In the genomic region with DNA sequence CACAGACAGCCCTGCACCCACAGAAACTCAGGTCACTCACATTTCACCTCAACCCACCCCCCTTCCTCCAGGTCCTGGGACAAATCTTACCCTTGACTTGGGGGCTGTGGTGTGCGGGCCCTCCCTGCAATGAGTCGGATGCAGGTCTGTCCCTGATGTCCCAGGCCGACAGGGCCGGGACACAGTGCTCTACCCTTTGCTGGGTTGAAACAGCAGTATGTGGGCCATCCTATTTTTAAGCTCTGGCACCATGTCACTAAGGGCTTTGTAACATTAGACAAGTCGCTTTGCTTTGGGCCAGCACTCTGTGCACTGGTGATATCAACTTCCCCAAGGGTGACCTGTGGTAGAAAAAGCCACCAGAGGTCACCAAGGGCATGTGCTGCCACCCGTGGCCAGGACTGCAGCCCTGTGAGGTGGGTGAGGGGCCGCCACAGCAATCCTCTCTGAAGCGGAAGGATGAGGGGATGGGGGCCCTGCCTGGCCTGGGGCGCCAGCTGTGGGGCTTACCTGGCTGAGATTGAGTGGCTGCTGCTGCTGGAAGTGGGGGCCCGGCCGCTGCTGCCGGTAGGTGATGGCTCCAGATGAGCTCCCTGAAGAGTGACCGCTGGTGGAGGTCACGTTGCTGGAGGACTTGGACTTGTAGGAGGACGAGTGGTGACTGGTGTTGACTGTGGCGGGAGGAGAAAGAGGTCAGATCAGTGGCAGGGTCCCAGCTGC, we compare ENCODE assay signal across 18 cellular contexts. TPM values are rescaled to one million over a fixed set of nuclear protein-coding genes. Genes with fewer than 3 reads are reported as not detected.
DNase-seq lines count a peak whose midpoint lies in the region; ATAC-seq and TF ChIP-seq lines count a peak whose summit lies in the region.
"Had no signal": no experiment of that assay in that cellular context is flagged by ENCODE, and none has a peak within 500 bp of the region (broad histone marks: within the 10 kb centered on the region; RNA-seq: fewer than 3 reads in every experiment).

No MANE protein-coding gene starts in this region.

- H2BK5ac ChIP-seq in neuronal stem cell (ENCODE audit: low read length): peak overlapping the region; percentile 26

- no peak overlapping the region for H3K9ac ChIP-seq in neuronal stem cell (ENCODE audit: low read depth, low read length, poor library complexity)

- H3K4me3 ChIP-seq in neuronal stem cell (ENCODE audit: low read length in 2 of 2) (no peak overlapping the region), upper lobe of left lung (no peak overlapping the region)

- H2BK120ac ChIP-seq in neuronal stem cell (ENCODE audit: low read depth, low read length): no peak overlapping the region

- intact Hi-C loops in cardiac septum (cut with DNase I): no loop called here

- H3K4me3 Mint-ChIP-seq in activated naive CD8-positive, alpha-beta T cell treated with anti-CD3 and anti-CD28 coated beads, Interleukin-2, amount 10 ng/mL, durations not matched to agents 7 days and 5 days: no peak overlapping the region
- no peak overlapping the region for H3K4me3 Mint-ChIP-seq in activated naive CD8-positive, alpha-beta T cell treated with anti-CD3 and anti-CD28 coated beads, Interleukin-2, amount 50 U/mL, for 24 hours
- no peak overlapping the region for H3K4me3 Mint-ChIP-seq in type B pancreatic cell
- H3K4me3 Mint-ChIP-seq: CD14-positive monocyte had no signal

- H2BK12ac ChIP-seq in neuronal stem cell (ENCODE audit: low read length): no peak overlapping the region

- peak overlapping the region; percentile 61 for H3K23ac ChIP-seq in neuronal stem cell (ENCODE audit: low read depth, low read length, poor library complexity)

- H3K9me3 ChIP-seq in neuronal stem cell (replicated peaks in 1 of 2; ENCODE audit: control insufficient read depth in 2 of 2, insufficient read depth in 1 of 2, low read depth in 1 of 2, low read length in 2 of 2): no peaks in the 10 kb centered on the region
- no peaks in the 10 kb centered on the region for H3K9me3 ChIP-seq in upper lobe of left lung

- TF ChIP-seq CTCF in type B pancreatic cell (conservative IDR thresholded peaks at IDR 0.05): no peak
- no peak for TF ChIP-seq CTCF in upper lobe of left lung (IDR thresholded peaks at IDR 0.05)

- DNase-seq in activated naive CD8-positive, alpha-beta T cell treated with anti-CD3 and anti-CD28 coated beads, Interleukin-2, amount 10 ng/mL, durations not matched to agents 7 days and 5 days: no peak
- no peak for DNase-seq in activated naive CD8-positive, alpha-beta T cell treated with anti-CD3 and anti-CD28 coated beads, Interleukin-2, amount 50 U/mL, for 24 hours
- DNase-seq in cardiac septum (ENCODE audit: low spot score) (peak; percentile 69), neuronal stem cell (ENCODE audit: low spot score) (no peak), type B pancreatic cell (ENCODE audit: extremely low spot score, unreplicated experiment) (peak; percentile 66), DMS53 (lab: John Stamatoyannopoulos, UW) (no peak), upper lobe of left lung (no peak), hypothalamus (lab: John Stamatoyannopoulos, UW) (no peak)
- DNase-seq: COR-L47; H7; KG1; NCI-H1048; NCI-H1694; NCI-H345; NCI-H69; NK-92 treated with Interleukin-12 subunit alpha and Interleukin-12 subunit beta, amount 100 ng/mL, for 24 hours had no signal

- no peak overlapping the region for H2AK5ac ChIP-seq in neuronal stem cell (ENCODE audit: low read depth, low read length)

- H4K91ac ChIP-seq in neuronal stem cell (ENCODE audit: low read depth, low read length, poor library complexity): no peak overlapping the region

- H3K14ac ChIP-seq in neuronal stem cell (ENCODE audit: low read length): no peak overlapping the region

- H3K27ac ChIP-seq in neuronal stem cell (replicated peaks; ENCODE audit: low read length): no peak overlapping the region
- H3K27ac ChIP-seq in upper lobe of left lung: no peak overlapping the region

- H3K79me1 ChIP-seq in neuronal stem cell (ENCODE audit: low read depth, low read length): no peaks in the 10 kb centered on the region

- H3K9me3 Mint-ChIP-seq in activated naive CD8-positive, alpha-beta T cell treated with anti-CD3 and anti-CD28 coated beads, Interleukin-2, amount 10 ng/mL, durations not matched to agents 7 days and 5 days: no peaks in the 10 kb centered on the region
- H3K9me3 Mint-ChIP-seq in activated naive CD8-positive, alpha-beta T cell treated with anti-CD3 and anti-CD28 coated beads, Interleukin-2, amount 50 U/mL, for 24 hours: no peaks in the 10 kb centered on the region
- H3K9me3 Mint-ChIP-seq in type B pancreatic cell: no peaks in the 10 kb centered on the region
- H3K9me3 Mint-ChIP-seq: CD14-positive monocyte had no signal

- peaks cover 0 to 5% of the 10 kb centered on the region in 2 donors for H3K4me1 ChIP-seq in neuronal stem cell (ENCODE audit: control insufficient read depth in 2 of 2, insufficient read depth in 1 of 2, low read depth in 1 of 2, low read length in 2 of 2)
- no peaks in the 10 kb centered on the region for H3K4me1 ChIP-seq in upper lobe of left lung

- peak overlapping the region; percentile 29 for H3K4ac ChIP-seq in neuronal stem cell (ENCODE audit: low read length)

- peak overlapping the region; percentile 15 for H3K27ac Mint-ChIP-seq in activated naive CD8-positive, alpha-beta T cell treated with anti-CD3 and anti-CD28 coated beads, Interleukin-2, amount 10 ng/mL, durations not matched to agents 7 days and 5 days
- H3K27ac Mint-ChIP-seq in activated naive CD8-positive, alpha-beta T cell treated with anti-CD3 and anti-CD28 coated beads, Interleukin-2, amount 50 U/mL, for 24 hours: no peak overlapping the region
- H3K27ac Mint-ChIP-seq in type B pancreatic cell: no peak overlapping the region

- H3K36me3 Mint-ChIP-seq in activated naive CD8-positive, alpha-beta T cell treated with anti-CD3 and anti-CD28 coated beads, Interleukin-2, amount 10 ng/mL, durations not matched to agents 7 days and 5 days: no peaks in the 10 kb centered on the region
- peaks cover 6% of the 10 kb centered on the region for H3K36me3 Mint-ChIP-seq in activated naive CD8-positive, alpha-beta T cell treated with anti-CD3 and anti-CD28 coated beads, Interleukin-2, amount 50 U/mL, for 24 hours (ENCODE audit: low read depth)
- peaks cover 32% of the 10 kb centered on the region for H3K36me3 Mint-ChIP-seq in type B pancreatic cell

- no peak overlapping the region for H4K8ac ChIP-seq in neuronal stem cell (ENCODE audit: low read depth, low read length)

- H3K4me2 ChIP-seq in neuronal stem cell (ENCODE audit: insufficient read depth, low read length, poor library complexity, severe bottlenecking): no peak overlapping the region

- no peaks in the 10 kb centered on the region for H3K27me3 Mint-ChIP-seq in activated naive CD8-positive, alpha-beta T cell treated with anti-CD3 and anti-CD28 coated beads, Interleukin-2, amount 10 ng/mL, durations not matched to agents 7 days and 5 days
- H3K27me3 Mint-ChIP-seq in activated naive CD8-positive, alpha-beta T cell treated with anti-CD3 and anti-CD28 coated beads, Interleukin-2, amount 50 U/mL, for 24 hours: no peaks in the 10 kb centered on the region
- H3K27me3 Mint-ChIP-seq in type B pancreatic cell: no peaks in the 10 kb centered on the region

- TF ChIP-seq EP300 in upper lobe of left lung (IDR thresholded peaks at IDR 0.05): no peak

- no peak for TF ChIP-seq POLR2A in upper lobe of left lung (IDR thresholded peaks at IDR 0.05)

- POLR2A ChIA-PET in activated naive CD8-positive, alpha-beta T cell treated with anti-CD3 and anti-CD28 coated beads, Interleukin-2, amount 10 ng/mL, durations not matched to agents 7 days and 5 days (lab: Charles Lee): no interaction called here

- ATAC-seq in activated naive CD8-positive, alpha-beta T cell treated with anti-CD3 and anti-CD28 coated beads, Interleukin-2, amount 10 ng/mL, durations not matched to agents 7 days and 5 days (ENCODE audit: low read depth): peak; percentile 22
- no peak for ATAC-seq in activated naive CD8-positive, alpha-beta T cell treated with anti-CD3 and anti-CD28 coated beads, Interleukin-2, amount 50 U/mL, for 24 hours
- no peak for ATAC-seq in upper lobe of left lung (ENCODE audit: low FRiP score in 2 of 2)

- WGBS in neuronal stem cell (ENCODE audit: extremely low coverage in 2 of 2, insufficient read length in 2 of 2, insufficient replicate concordance in 1 of 2), 2 donors: no CpG with 5 or more reads among the region's 16 CpGs
- WGBS in upper lobe of left lung, 2 donors: 92 to 94% methylated on average over 16 of the region's 16 CpGs

- H2AFZ ChIP-seq in neuronal stem cell (ENCODE audit: low read length): no peak overlapping the region

- no peak overlapping the region for H3K18ac ChIP-seq in neuronal stem cell (ENCODE audit: low read length)

- no peaks in the 10 kb centered on the region for H3K4me1 Mint-ChIP-seq in activated naive CD8-positive, alpha-beta T cell treated with anti-CD3 and anti-CD28 coated beads, Interleukin-2, amount 10 ng/mL, durations not matched to agents 7 days and 5 days
- H3K4me1 Mint-ChIP-seq in activated naive CD8-positive, alpha-beta T cell treated with anti-CD3 and anti-CD28 coated beads, Interleukin-2, amount 50 U/mL, for 24 hours: no peaks in the 10 kb centered on the region
- H3K4me1 Mint-ChIP-seq in type B pancreatic cell (ENCODE audit: unreplicated experiment): no peaks in the 10 kb centered on the region
- H3K4me1 Mint-ChIP-seq: CD14-positive monocyte had no signal

- H3K27me3 ChIP-seq in neuronal stem cell (ENCODE audit: control insufficient read depth in 3 of 3, insufficient read depth in 3 of 3, low read depth in 1 of 3, low read length in 3 of 3) (no peaks in the 10 kb centered on the region), upper lobe of left lung (no peaks in the 10 kb centered on the region)

- peaks cover 10 to 71% of the 10 kb centered on the region in 2 donors for H3K36me3 ChIP-seq in neuronal stem cell (replicated peaks in 1 of 2; ENCODE audit: control insufficient read depth in 2 of 2, insufficient read depth in 2 of 2, low read length in 2 of 2)
- H3K36me3 ChIP-seq in upper lobe of left lung: peaks cover 16 to 95% (median 63%) of the 10 kb centered on the region in 4 donors

- no peak overlapping the region for H2BK15ac ChIP-seq in neuronal stem cell (ENCODE audit: low read length)

RNA-seq across cellular contexts. Expression of gene CLEC2L, which starts 51.3 kb away (rescaled TPM):
- not detected for total RNA-seq in activated naive CD8-positive, alpha-beta T cell treated with anti-CD3 and anti-CD28 coated beads, Interleukin-2, amount 10 ng/mL, durations not matched to agents 7 days and 5 days
- not detected for total RNA-seq in cardiac septum
- polyA plus RNA-seq in neuronal stem cell (2013, experiment 1 of 2): 1.5 TPM
- 1.6 TPM for polyA plus RNA-seq in neuronal stem cell (2013, experiment 2 of 2)
- total RNA-seq in type B pancreatic cell (ENCODE audit: low replicate concordance): 0.21 and 0.34 TPM in 2 replicates
- total RNA-seq in upper lobe of left lung: not detected
- total RNA-seq: H7, M059J had no signal
- polyA plus RNA-seq: CD14-positive monocyte had no signal

Comparison
In these comparisons a context has a peak if more than half of its experiments do, and no peak if none do; other contexts are left out.
1. DNase-seq: peak in cardiac septum (single experiment) and type B pancreatic cell (single experiment); none in activated naive CD8-positive, alpha-beta T cell treated with anti-CD3 and anti-CD28 coated beads, Interleukin-2, amount 10 ng/mL, durations not matched to agents 7 days and 5 days (single experiment), activated naive CD8-positive, alpha-beta T cell treated with anti-CD3 and anti-CD28 coated beads, Interleukin-2, amount 50 U/mL, for 24 hours (single experiment), neuronal stem cell (single experiment), DMS53 (single experiment), upper lobe of left lung (0 of 2) and hypothalamus (0 of 51).